ENCODE assay signal across 9 cellular contexts in the genomic region with DNA sequence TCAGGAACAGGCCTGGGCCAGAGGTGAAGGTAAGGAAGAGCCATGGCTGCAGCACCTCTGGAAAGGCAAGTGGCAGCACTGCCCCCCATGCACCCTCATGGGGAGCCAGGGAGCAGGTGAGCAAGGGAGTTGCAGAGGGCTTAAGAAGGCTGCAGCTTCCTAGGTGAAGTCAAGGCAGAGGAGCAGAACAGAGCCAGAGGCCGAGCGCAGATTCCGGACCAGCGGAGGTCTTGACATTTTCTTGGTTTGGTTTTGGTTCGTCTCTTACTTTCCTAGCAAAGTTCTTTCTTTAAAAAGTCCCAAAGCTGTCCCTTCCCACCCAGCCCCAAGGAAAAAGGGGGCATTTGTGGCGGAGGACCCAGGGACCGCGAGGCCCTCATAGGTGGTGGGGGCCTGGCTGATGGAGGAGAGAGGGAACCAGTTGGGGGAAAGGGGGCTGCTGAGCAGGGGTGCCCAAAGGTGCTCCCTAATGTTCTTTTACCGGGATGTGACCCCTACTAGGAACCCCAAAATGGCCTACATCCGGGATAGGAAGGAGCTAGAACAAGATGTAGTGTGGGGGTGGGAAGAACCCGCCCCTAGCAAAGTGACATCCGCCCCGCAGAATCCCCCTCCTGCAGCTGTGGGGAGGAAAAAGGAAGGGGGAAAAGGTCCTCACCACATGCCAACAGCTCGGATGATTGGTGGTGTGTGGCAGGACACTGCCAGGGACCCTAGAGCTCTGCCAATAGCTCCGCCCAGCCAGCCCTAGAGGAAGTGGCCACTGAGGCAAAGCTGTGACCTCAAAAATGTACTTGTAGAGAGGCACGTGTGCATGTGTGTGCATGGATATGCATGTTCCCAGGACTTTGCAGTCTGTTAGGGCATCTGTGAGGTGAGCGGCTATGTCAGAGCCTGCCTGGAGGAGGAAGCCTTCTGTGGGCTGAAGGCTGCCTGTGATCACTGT. TPM values are rescaled to one million over a fixed set of nuclear protein-coding genes. Genes with fewer than 3 reads are reported as not detected.
DNase-seq lines count a peak whose midpoint lies in the region; ATAC-seq, FAIRE-seq and TF ChIP-seq lines count a peak whose summit lies in the region.
"Had no signal": no experiment of that assay in that cellular context is flagged by ENCODE, and none has a peak within 500 bp of the region (broad histone marks: within the 10 kb centered on the region; RNA-seq: fewer than 3 reads in every experiment).

No MANE protein-coding gene starts in this region.

- no peaks in the 10 kb centered on the region for H3K9me3 ChIP-seq in astrocyte (ENCODE audit: insufficient read depth, low read depth, low read length)
- H3K9me3 ChIP-seq in transverse colon = no peaks in the 10 kb centered on the region

- in situ Hi-C loops in transverse colon (cut with MboI; ENCODE audit: low pct_ligation_motif_present in 1 of 4, low pct_unique_long_range_greater_than_20kb in 1 of 4, low sequenced_read_pairs in 3 of 4) = no loop called here

- H3K27me3 ChIP-seq in astrocyte (ENCODE audit: insufficient read depth, low read length) (peaks cover 33% of the 10 kb centered on the region), transverse colon (no peaks in the 10 kb centered on the region)

- peak; percentile 38 for ATAC-seq in GM21360 (IDR thresholded peaks at IDR 0.05; ENCODE audit: unreplicated experiment)

- no peak overlapping the region for H3K27ac ChIP-seq in astrocyte (ENCODE audit: low read depth, low read length)
- H3K27ac ChIP-seq in transverse colon = peak overlapping the region in 3 of 4 donors; percentile 26 to 62 (median 59)

- H3K4me1 Mint-ChIP-seq in IgD-negative memory B cell (peaks cover 36 to 54% (median 36%) of the 10 kb centered on the region in 3 donors), astrocyte (ENCODE audit: low read depth, unreplicated experiment) (peaks cover 4% of the 10 kb centered on the region)

- H3K36me3 Mint-ChIP-seq in IgD-negative memory B cell (peaks cover 2% of the 10 kb centered on the region), astrocyte (ENCODE audit: low read depth, unreplicated experiment) (peaks cover 6% of the 10 kb centered on the region)

- no peaks in the 10 kb centered on the region for H3K79me2 ChIP-seq in astrocyte (ENCODE audit: insufficient read depth, low read length)

- H3K4me1 ChIP-seq in astrocyte (ENCODE audit: insufficient read depth, low read length) (peaks cover 8% of the 10 kb centered on the region), transverse colon (peaks cover 3 to 9% (median 8%) of the 10 kb centered on the region in 4 donors)

- H3K9me3 Mint-ChIP-seq in IgD-negative memory B cell (no peaks in the 10 kb centered on the region), astrocyte (ENCODE audit: unreplicated experiment) (peaks cover 6% of the 10 kb centered on the region)

- TF ChIP-seq POLR2A in transverse colon (IDR thresholded peaks at IDR 0.05) = no peak

- no peak overlapping the region for H2AFZ ChIP-seq in astrocyte (ENCODE audit: low read depth, low read length)

- H3K4me3 ChIP-seq in astrocyte (ENCODE audit: insufficient read depth, low read depth, low read length) (no peak overlapping the region), transverse colon (no peak overlapping the region)

- no peak for TF ChIP-seq CTCF in astrocyte (IDR thresholded peaks at IDR 0.05; ENCODE audit: insufficient read depth, low read depth, low read length)
- no peak for TF ChIP-seq CTCF in transverse colon (IDR thresholded peaks at IDR 0.05)

- no peak for FAIRE-seq in astrocyte (lab: Jason Lieb, UNC)

- peak; percentile 84 for DNase-seq in GDM1 (lab: John Stamatoyannopoulos, UW)
- DNase-seq in astrocyte (ENCODE audit: low read depth) = no peak
- peak; percentile 68 for DNase-seq in transverse colon
- no peak for DNase-seq in NCI-H2196 treated with DMSO at 0.1 percent for 48 hours (lab: John Stamatoyannopoulos, UW; ENCODE audit: unreplicated experiment)
- no peak for DNase-seq in foreskin melanocyte
- DNase-seq in NCI-H1048 (lab: John Stamatoyannopoulos, UW) = no peak

- no peak for TF ChIP-seq EP300 in transverse colon (IDR thresholded peaks at IDR 0.05; ENCODE audit: low read depth)

- WGBS in transverse colon (ENCODE audit: low coverage in 1 of 2), 2 donors = 77 to 81% methylated on average over 6 to 17 of the region's 17 CpGs

- peak overlapping the region; percentile 72 to 97 (median 86) for H3K4me3 Mint-ChIP-seq in IgD-negative memory B cell
- H3K4me3 Mint-ChIP-seq in astrocyte (ENCODE audit: unreplicated experiment) = peak overlapping the region; percentile 54

- H3K27ac Mint-ChIP-seq in IgD-negative memory B cell = peak overlapping the region; percentile 47 to 98 (median 96)
- no peak overlapping the region for H3K27ac Mint-ChIP-seq in astrocyte (ENCODE audit: unreplicated experiment)

- no peaks in the 10 kb centered on the region for H4K20me1 ChIP-seq in astrocyte (ENCODE audit: insufficient read depth, low read length)

- H3K9ac ChIP-seq in astrocyte (ENCODE audit: low read length) = no peak overlapping the region

- no peaks in the 10 kb centered on the region for H3K36me3 ChIP-seq in astrocyte (ENCODE audit: insufficient read depth, low read length)
- no peaks in the 10 kb centered on the region for H3K36me3 ChIP-seq in transverse colon

- intact Hi-C loops in transverse colon (cut with DNase I; ENCODE audit: low total_unique reads) = no loop called here

- H3K4me2 ChIP-seq in astrocyte (ENCODE audit: low read length) = no peak overlapping the region

- peaks cover 3% of the 10 kb centered on the region for H3K27me3 Mint-ChIP-seq in IgD-negative memory B cell
- peaks cover 64% of the 10 kb centered on the region for H3K27me3 Mint-ChIP-seq in astrocyte (ENCODE audit: low read depth, unreplicated experiment)

RNA-seq across cellular contexts. Expression of gene CD72, which starts 0.9 kb away (rescaled TPM):
- polyA plus RNA-seq in IgD-negative memory B cell = 51.9 TPM
- total RNA-seq in astrocyte (1.8 and 2.4 TPM in 2 replicates), transverse colon (10 to 100 TPM in 2 of 4 donors, 1 to 10 TPM in 2; 3.0 to 21.9 (median 10.9) TPM)
- polyA plus RNA-seq: neural cell had no signal

RNA-seq across cellular contexts. Expression of gene TESK1, which starts 14.1 kb away (rescaled TPM):
- 10.3 TPM for polyA plus RNA-seq in IgD-negative memory B cell
- 30.9 and 33.7 TPM in 2 replicates for total RNA-seq in astrocyte
- 10 to 100 TPM; 11.9 to 69.2 (median 45.8) TPM for total RNA-seq in transverse colon

RNA-seq across cellular contexts. Expression of gene SIT1, which starts 31.6 kb away (rescaled TPM):
- polyA plus RNA-seq in IgD-negative memory B cell = 188 TPM
- total RNA-seq in astrocyte = not detected in 2 replicates
- 1 to 10 TPM in 3 of 4 donors, not detected in 1; 1.2 to 6.7 (median 3.8) TPM for total RNA-seq in transverse colon
- polyA plus RNA-seq: neural cell had no signal

RNA-seq across cellular contexts. Expression of gene RMRP, which starts 38.7 kb away (rescaled TPM):
- polyA plus RNA-seq in IgD-negative memory B cell = 30.5 TPM
- total RNA-seq in astrocyte = 13,402 and 14,410 TPM in 2 replicates
- total RNA-seq in transverse colon = 1,000 to 10,000 TPM; 1,115 to 7,222 (median 2,718) TPM
- polyA plus RNA-seq: neural cell had no signal

RNA-seq across cellular contexts. Expression of gene CCDC107, which starts 39.0 kb away (rescaled TPM):
- 77.4 TPM for polyA plus RNA-seq in IgD-negative memory B cell
- total RNA-seq in astrocyte (15.5 and 18.8 TPM in 2 replicates), transverse colon (10 to 100 TPM; 32.0 to 50.1 (median 37.2) TPM)

Comparison
In these comparisons a context has a peak if more than half of its experiments do, and no peak if none do; other contexts are left out.
1. DNase-seq: peak in GDM1 (single experiment) and transverse colon (single experiment); none in astrocyte (single experiment), NCI-H2196 treated with DMSO at 0.1 percent for 48 hours (single experiment), foreskin melanocyte (single experiment) and NCI-H1048 (single experiment).